Comparison of ENCODE assay signal across 17 cellular contexts in the genomic region with DNA sequence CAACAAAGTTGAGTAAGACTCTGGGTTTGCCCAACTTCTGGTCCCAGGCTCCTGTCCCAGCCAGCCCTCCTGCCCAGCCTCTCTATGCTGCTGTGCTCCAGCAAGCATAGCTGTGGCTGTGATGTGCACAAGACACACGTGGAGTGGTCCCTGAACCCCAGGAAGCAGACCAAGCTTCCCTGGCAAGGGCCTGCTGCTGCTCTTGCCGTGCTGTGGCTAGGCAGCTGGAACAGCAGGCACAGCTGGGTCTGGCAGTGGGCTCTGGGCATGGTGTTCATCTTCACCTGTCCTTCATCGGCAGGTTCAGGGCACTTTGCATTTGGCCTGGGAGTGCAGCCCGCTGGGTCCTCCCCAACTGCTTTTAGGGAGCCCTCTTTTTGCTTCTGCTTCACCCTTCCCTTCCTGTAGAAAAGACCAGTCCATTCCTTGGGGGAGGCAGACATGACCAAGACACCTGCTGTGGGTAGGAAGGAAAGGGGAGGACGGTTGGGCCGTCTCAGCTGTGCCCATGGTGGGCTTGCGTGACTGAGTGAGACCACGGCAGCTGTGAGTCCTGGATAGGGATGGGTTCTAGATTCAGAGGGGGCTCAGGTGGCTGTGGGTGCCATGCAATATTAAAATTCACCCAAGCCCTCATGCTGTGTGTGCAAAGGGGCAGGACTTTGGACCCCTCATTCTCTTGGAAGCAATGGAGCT. TPM values are rescaled to one million over a fixed set of nuclear protein-coding genes. Genes with fewer than 3 reads are reported as not detected.
A peak's percentile ranks its signal among the peaks of the same experiment; 100 is the strongest.
DNase-seq lines count a peak whose midpoint lies in the region; ATAC-seq and TF ChIP-seq lines count a peak whose summit lies in the region.
"Had no signal": no experiment of that assay in that cellular context is flagged by ENCODE, and none has a peak within 500 bp of the region (broad histone marks: within the 10 kb centered on the region; RNA-seq: fewer than 3 reads in every experiment).

No MANE protein-coding gene starts in this region.

- H3K27me3 Mint-ChIP-seq in naive thymus-derived CD4-positive, alpha-beta T cell: no peaks in the 10 kb centered on the region
- H3K27me3 Mint-ChIP-seq: CD4-positive, CD25-positive, alpha-beta regulatory T cell had no signal

- TF ChIP-seq CTCF in DOHH2 (IDR thresholded peaks at IDR 0.05; ENCODE audit: low read depth, low read length, poor library complexity, severe bottlenecking): no peak
- TF ChIP-seq CTCF in OCI-LY7 (conservative IDR thresholded peaks at IDR 0.05; ENCODE audit: low read length): no peak

- H3K9me3 Mint-ChIP-seq in naive thymus-derived CD4-positive, alpha-beta T cell: peaks cover 0 to 2% (median 0%) of the 10 kb centered on the region in 11 donors
- H3K9me3 Mint-ChIP-seq: CD4-positive, CD25-positive, alpha-beta regulatory T cell had no signal

- no TSS peak for BruUV-seq in OCI-LY7 (replicated peaks; lab: Mats Ljungman, UMichigan)

- peaks cover 35 to 69% (median 65%) of the 10 kb centered on the region in 7 donors for H3K4me1 Mint-ChIP-seq in naive thymus-derived CD4-positive, alpha-beta T cell

- no peaks in the 10 kb centered on the region for H3K9me3 ChIP-seq in BLaER1
- H3K9me3 ChIP-seq in DOHH2 (ENCODE audit: control insufficient read depth, insufficient read depth, low read length): no peaks in the 10 kb centered on the region
- no peaks in the 10 kb centered on the region for H3K9me3 ChIP-seq in OCI-LY7 (ENCODE audit: low read length)
- no peaks in the 10 kb centered on the region for H3K9me3 ChIP-seq in naive thymus-derived CD4-positive, alpha-beta T cell (ENCODE audit: control insufficient read depth in 2 of 3, low read length in 3 of 3)
- H3K9me3 ChIP-seq: MG63 had no signal

- CTCF ChIA-PET in OCI-LY7 (lab: Charles Lee; ENCODE audit: unreplicated experiment): interaction anchor here (0.9 to 6.9 kb wide), 4 partner anchors 9 to 142 kb away, joined by 3 to 43 read pairs (median 6); no protein-coding TSS in a partner anchor
- CTCF ChIA-PET in naive thymus-derived CD4-positive, alpha-beta T cell (lab: Charles Lee): interaction anchor here (0.9 to 3.4 kb wide), 2 partner anchors 10 to 15 kb away, joined by 3 to 13 read pairs; no protein-coding TSS in a partner anchor

- H4K20me1 ChIP-seq in BLaER1: no peaks in the 10 kb centered on the region
- no peaks in the 10 kb centered on the region for H4K20me1 ChIP-seq in DOHH2 (ENCODE audit: control insufficient read depth, insufficient read depth, low read depth, low read length)
- H4K20me1 ChIP-seq in OCI-LY7 (ENCODE audit: insufficient read depth, low read length): no peaks in the 10 kb centered on the region

- H3K9ac ChIP-seq in BLaER1: peak overlapping the region; percentile 82

- H3K36me3 ChIP-seq in BLaER1 (no peaks in the 10 kb centered on the region), DOHH2 (ENCODE audit: control insufficient read depth, low read length) (peaks cover 3% of the 10 kb centered on the region), OCI-LY7 (ENCODE audit: insufficient read depth, low read length) (no peaks in the 10 kb centered on the region)
- no peaks in the 10 kb centered on the region for H3K36me3 ChIP-seq in naive thymus-derived CD4-positive, alpha-beta T cell (ENCODE audit: control insufficient read depth in 2 of 3, insufficient read depth in 3 of 3, low read length in 3 of 3)
- H3K36me3 ChIP-seq: MG63 had no signal

- H3K4me3 ChIP-seq in BLaER1 (peak overlapping the region; percentile 22), DOHH2 (ENCODE audit: low read length) (peak overlapping the region; percentile 47), OCI-LY7 (ENCODE audit: low read depth, low read length, poor library complexity, severe bottlenecking) (no peak overlapping the region)
- H3K4me3 ChIP-seq in naive thymus-derived CD4-positive, alpha-beta T cell (ENCODE audit: low read length): no peak overlapping the region
- H3K4me3 ChIP-seq: MG63 had no signal

- H3K79me2 ChIP-seq in DOHH2 (ENCODE audit: control insufficient read depth, low read length) (no peaks in the 10 kb centered on the region), OCI-LY7 (ENCODE audit: insufficient read depth, low read depth, low read length) (no peaks in the 10 kb centered on the region)

- peak overlapping the region; percentile 65; the same call in 1 of the 2 replicates for H2AFZ ChIP-seq in OCI-LY7 (ENCODE audit: low read length)

- no peak overlapping the region for H3K4me3 Mint-ChIP-seq in naive thymus-derived CD4-positive, alpha-beta T cell

- POLR2A ChIA-PET in OCI-LY7 (lab: Charles Lee): interaction anchor here (0.6 to 19.6 kb wide), 12 partner anchors 9 to 1505 kb away, joined by 3 to 631 read pairs (median 6); no protein-coding TSS in a partner anchor
- POLR2A ChIA-PET in naive thymus-derived CD4-positive, alpha-beta T cell (lab: Charles Lee): interaction anchor here (1.9 to 7.2 kb wide), 4 partner anchors 12 to 105 kb away, joined by 7 to 145 read pairs (median 36); no protein-coding TSS in a partner anchor

- no peak for ATAC-seq in naive thymus-derived CD4-positive, alpha-beta T cell
- ATAC-seq in GM19395 (IDR thresholded peaks at IDR 0.05; ENCODE audit: unreplicated experiment): no peak
- no peak for ATAC-seq in HG02678 (IDR thresholded peaks at IDR 0.05; ENCODE audit: unreplicated experiment)

- intact Hi-C loops in OCI-LY7 (cut with micrococcal nuclease; ENCODE audit: unreplicated experiment): no loop called here
- intact Hi-C loops in naive thymus-derived CD4-positive, alpha-beta T cell (cut with micrococcal nuclease): no loop called here

- peak overlapping the region; percentile 86 for H3K4me2 ChIP-seq in BLaER1
- H3K4me2 ChIP-seq in DOHH2 (ENCODE audit: low read length): peak overlapping the region; percentile 79
- peak overlapping the region; percentile 71 for H3K4me2 ChIP-seq in OCI-LY7 (ENCODE audit: low read length)

- H3K4me1 ChIP-seq in BLaER1 (peaks cover 94% of the 10 kb centered on the region), DOHH2 (ENCODE audit: control insufficient read depth, low read length) (peaks cover 99% of the 10 kb centered on the region), OCI-LY7 (ENCODE audit: insufficient read depth, low read length, poor library complexity, severe bottlenecking) (peaks cover 72% of the 10 kb centered on the region)
- peaks cover 21 to 43% of the 10 kb centered on the region in 2 donors for H3K4me1 ChIP-seq in naive thymus-derived CD4-positive, alpha-beta T cell (ENCODE audit: control insufficient read depth in 2 of 2, insufficient read depth in 2 of 2, low read length in 2 of 2)

- peak overlapping the region; percentile 96 for H3K27ac ChIP-seq in BLaER1
- H3K27ac ChIP-seq in DOHH2 (ENCODE audit: low read depth, low read length): peak overlapping the region; percentile 100
- peak overlapping the region; percentile 99 for H3K27ac ChIP-seq in OCI-LY7 (ENCODE audit: low read depth, low read length, poor library complexity, severe bottlenecking)
- H3K27ac ChIP-seq in naive thymus-derived CD4-positive, alpha-beta T cell (ENCODE audit: low read depth, low read length): no peak overlapping the region

- peak overlapping the region in 7 of 9 donors; percentile 10 to 98 (median 78) for H3K27ac Mint-ChIP-seq in naive thymus-derived CD4-positive, alpha-beta T cell

- no peaks in the 10 kb centered on the region for H3K36me3 Mint-ChIP-seq in naive thymus-derived CD4-positive, alpha-beta T cell
- H3K36me3 Mint-ChIP-seq: CD4-positive, CD25-positive, alpha-beta regulatory T cell had no signal

- H3F3A ChIP-seq in DOHH2 (ENCODE audit: control insufficient read depth, insufficient read depth): peaks cover 50% of the 10 kb centered on the region

- no peaks in the 10 kb centered on the region for H3K9me2 ChIP-seq in DOHH2 (replicated peaks; ENCODE audit: control insufficient read depth, low read length)
- no peaks in the 10 kb centered on the region for H3K9me2 ChIP-seq in OCI-LY7 (ENCODE audit: insufficient read depth, low read length)

- DNase-seq in OCI-LY7 (ENCODE audit: low spot score) (peak; percentile 63), cortex of kidney (lab: John Stamatoyannopoulos, UW) (no peak), NCI-H446 treated with DMSO at 0.1 percent for 48 hours (lab: John Stamatoyannopoulos, UW) (no peak)
- no peak for DNase-seq in naive thymus-derived CD4-positive, alpha-beta T cell
- DNase-seq: CD4-positive, CD25-positive, alpha-beta regulatory T cell; GOT3; KG1; MG63; NCI-H1105; NCI-H187; NCI-H226; NCI-H526; RPMI8226 had no signal

- H3K27me3 ChIP-seq in BLaER1: no peaks in the 10 kb centered on the region
- H3K27me3 ChIP-seq in DOHH2 (ENCODE audit: control insufficient read depth, low read length): no peaks in the 10 kb centered on the region
- no peaks in the 10 kb centered on the region for H3K27me3 ChIP-seq in naive thymus-derived CD4-positive, alpha-beta T cell (ENCODE audit: control insufficient read depth in 2 of 2, insufficient read depth in 2 of 2, low read length in 2 of 2)
- H3K27me3 ChIP-seq: MG63 had no signal

RNA-seq across cellular contexts. Expression of a gene that starts 26.1 kb away (rescaled TPM):
- 203 and 210 TPM in 2 replicates for total RNA-seq in OCI-LY7 (2014; rRNA removed; shearing (Covaris generic))
- total RNA-seq in OCI-LY7 (2022): 466 and 503 TPM in 2 replicates
- 100 to 1,000 TPM; 659 to 871 (median 773) TPM for total RNA-seq in naive thymus-derived CD4-positive, alpha-beta T cell
- polyA plus RNA-seq in naive thymus-derived CD4-positive, alpha-beta T cell: 100 to 1,000 TPM; 514 to 634 TPM

Comparison
In these comparisons a context has a peak if more than half of its experiments do, and no peak if none do; other contexts are left out.
1. H3K4me3 ChIP-seq: peak in BLaER1 (single experiment) and DOHH2 (single experiment); none in OCI-LY7 (single experiment) and naive thymus-derived CD4-positive, alpha-beta T cell (single experiment).
2. Peak in every context shown above with its lines, with median percentiles within 50 percentile points of each other: H3K4me2 ChIP-seq.